In genomic region chr19:43463381-43464088, GRCh38 we compare ENCODE assay signal across 8 cellular contexts. TPM values are rescaled to one million over a fixed set of nuclear protein-coding genes. Genes with fewer than 3 reads are reported as not detected.
DNase-seq lines count a peak whose midpoint lies in the region; ATAC-seq and TF ChIP-seq lines count a peak whose summit lies in the region.

No MANE protein-coding gene starts in this region.

- no peaks in the 10 kb centered on the region for H3F3A ChIP-seq in OCI-LY1 (ENCODE audit: insufficient read depth, low read length)

- H3K27me3 ChIP-seq in OCI-LY1 (ENCODE audit: insufficient read depth, low read length): peaks cover 5% of the 10 kb centered on the region
- H3K27me3 ChIP-seq in mononuclear cell (ENCODE audit: insufficient read depth, low read length): no peaks in the 10 kb centered on the region

- H3K4me2 ChIP-seq in OCI-LY1 (ENCODE audit: low read length): peak overlapping the region; percentile 80

- TF ChIP-seq CTCF in OCI-LY1 (IDR thresholded peaks at IDR 0.05; ENCODE audit: low read length): no peak

- DNase-seq in COLO668 (lab: John Stamatoyannopoulos, UW; ENCODE audit: unreplicated experiment): peak; percentile 93
- peak; percentile 82 for DNase-seq in HS-27A (ENCODE audit: low read depth)
- DNase-seq in activated T-cell treated with anti-CD3 and anti-CD28 coated beads for 24 hours (ENCODE audit: low read depth): peak; percentile 99
- peak; percentile 75 for DNase-seq in epithelial cell of prostate (ENCODE audit: low read depth, low spot score)
- peak; percentile 99 to 100 for DNase-seq in stimulated activated CD8-positive, alpha-beta memory T cell treated with anti-CD3 and anti-CD28 coated beads, Interleukin-2, amount 100 ng/mL, for 1 hour (ENCODE audit: low read depth in 2 of 2)

- H4K20me1 ChIP-seq in OCI-LY1 (ENCODE audit: insufficient read depth, low read length): no peaks in the 10 kb centered on the region

- no peak overlapping the region for H3K27ac ChIP-seq in OCI-LY1 (ENCODE audit: low read depth, low read length, poor library complexity, severe bottlenecking)
- peak overlapping the region; percentile 75 for H3K27ac ChIP-seq in epithelial cell of prostate

- H3K9me3 ChIP-seq in OCI-LY1 (ENCODE audit: low read length): no peaks in the 10 kb centered on the region
- no peaks in the 10 kb centered on the region for H3K9me3 ChIP-seq in mononuclear cell (ENCODE audit: low read depth, low read length)

- no peaks in the 10 kb centered on the region for H3K36me3 ChIP-seq in OCI-LY1 (ENCODE audit: insufficient read depth, low read length)

- H3K9ac ChIP-seq in OCI-LY1 (ENCODE audit: low read length): peak overlapping the region; percentile 43; the same call in 1 of the 2 replicates

- H3K4me1 ChIP-seq in OCI-LY1 (ENCODE audit: insufficient read depth, low read length, severe bottlenecking) (peaks cover 8% of the 10 kb centered on the region), mononuclear cell (ENCODE audit: insufficient read depth, low read length) (peaks cover 51% of the 10 kb centered on the region)

- peak; percentile 68 for ATAC-seq in GM19468 (IDR thresholded peaks at IDR 0.05; ENCODE audit: extremely low read depth, unreplicated experiment)

- H3K9me2 ChIP-seq in OCI-LY1 (ENCODE audit: low read depth, low read length): no peaks in the 10 kb centered on the region

- H3K4me3 ChIP-seq in OCI-LY1 (ENCODE audit: low read depth, low read length, poor library complexity, severe bottlenecking) (peak overlapping the region; percentile 67), mononuclear cell (ENCODE audit: low read length) (peak overlapping the region; percentile 70)

- peak overlapping the region; percentile 50; the same call in 1 of the 2 replicates for H2AFZ ChIP-seq in OCI-LY1 (ENCODE audit: low read length)

- no peaks in the 10 kb centered on the region for H3K79me2 ChIP-seq in OCI-LY1 (ENCODE audit: insufficient read depth, low read length)

RNA-seq across cellular contexts. Expression of gene LYPD3, which starts 1.9 kb away (rescaled TPM):
- total RNA-seq in mononuclear cell: 3.5 TPM

RNA-seq across cellular contexts. Expression of gene PHLDB3, which starts 41.0 kb away (rescaled TPM):
- 17.1 TPM for total RNA-seq in mononuclear cell

RNA-seq across cellular contexts. Expression of gene TEX101, which starts 48.8 kb away (rescaled TPM):
- 0.10 TPM for total RNA-seq in mononuclear cell
